20 cellular contexts compared by ENCODE assay signal in the genomic region with DNA sequence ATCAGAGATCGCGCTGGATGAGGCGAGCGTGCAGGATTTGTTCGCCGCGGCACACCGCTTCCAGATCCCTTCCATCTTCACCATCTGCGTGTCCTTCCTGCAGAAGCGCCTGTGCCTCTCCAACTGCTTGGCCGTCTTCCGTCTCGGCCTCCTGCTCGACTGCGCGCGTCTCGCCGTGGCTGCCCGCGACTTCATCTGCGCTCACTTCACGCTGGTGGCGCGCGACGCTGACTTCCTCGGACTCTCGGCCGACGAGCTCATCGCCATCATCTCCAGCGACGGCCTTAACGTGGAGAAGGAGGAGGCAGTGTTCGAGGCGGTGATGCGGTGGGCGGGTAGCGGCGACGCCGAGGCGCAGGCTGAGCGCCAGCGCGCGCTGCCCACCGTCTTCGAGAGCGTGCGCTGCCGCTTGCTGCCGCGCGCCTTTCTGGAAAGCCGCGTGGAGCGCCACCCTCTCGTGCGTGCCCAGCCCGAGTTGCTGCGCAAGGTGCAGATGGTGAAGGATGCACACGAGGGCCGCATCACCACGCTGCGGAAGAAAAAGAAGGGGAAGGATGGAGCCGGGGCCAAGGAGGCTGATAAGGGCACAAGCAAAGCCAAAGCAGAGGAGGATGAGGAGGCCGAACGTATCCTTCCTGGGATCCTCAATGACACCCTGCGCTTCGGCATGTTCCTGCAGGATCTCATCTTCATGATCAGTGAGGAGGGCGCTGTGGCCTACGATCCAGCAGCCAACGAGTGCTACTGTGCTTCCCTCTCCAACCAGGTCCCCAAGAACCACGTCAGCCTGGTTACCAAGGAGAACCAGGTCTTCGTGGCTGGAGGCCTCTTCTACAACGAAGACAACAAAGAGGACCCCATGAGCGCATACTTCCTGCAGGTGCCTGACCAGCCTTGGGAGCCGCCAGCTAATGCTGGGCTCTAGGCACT. TPM values are rescaled to one million over a fixed set of nuclear protein-coding genes. Genes with fewer than 3 reads are reported as not detected.
DNase-seq lines count a peak whose midpoint lies in the region; ATAC-seq and TF ChIP-seq lines count a peak whose summit lies in the region.
"Had no signal": no experiment of that assay in that cellular context is flagged by ENCODE, and none has a peak within 500 bp of the region (broad histone marks: within the 10 kb centered on the region; RNA-seq: fewer than 3 reads in every experiment).

No MANE protein-coding gene starts in this region.

- H3K4me3 ChIP-seq in heart right ventricle: peak overlapping the region in 5 of 10 donors; percentile 1 to 24 (median 14)
- no peak overlapping the region for H3K4me3 ChIP-seq in parathyroid adenoma (ENCODE audit: low read depth, low read length)
- H3K4me3 ChIP-seq: GM12878, uterus had no signal

- no peaks in the 10 kb centered on the region for H3K9me3 ChIP-seq in heart right ventricle
- H3K9me3 ChIP-seq in parathyroid adenoma (ENCODE audit: control insufficient read depth, low read length): no peaks in the 10 kb centered on the region
- H3K9me3 ChIP-seq: BE2C, uterus had no signal

- H3K4me1 ChIP-seq in heart right ventricle (peaks cover 4 to 40% (median 20%) of the 10 kb centered on the region in 9 donors), parathyroid adenoma (peaks cover 4% of the 10 kb centered on the region)
- H3K4me1 ChIP-seq: BE2C had no signal

- intact Hi-C loops in left cardiac atrium (cut with DNase I) (no loop called here), heart right ventricle (cut with DNase I) (no loop called here)

- H3K9ac ChIP-seq in parathyroid adenoma: no peak overlapping the region

- H2AFZ ChIP-seq in parathyroid adenoma: peak overlapping the region; percentile 75

- whole genome bisulfite sequencing in heart right ventricle, 2 donors: 38 to 49% methylated on average over 80 of the region's 80 CpGs

- no peaks in the 10 kb centered on the region for H3K36me3 ChIP-seq in heart right ventricle
- H3K36me3 ChIP-seq in parathyroid adenoma (ENCODE audit: control insufficient read depth, insufficient read depth, low read length): no peaks in the 10 kb centered on the region
- H3K36me3 ChIP-seq: BE2C, uterus had no signal

- no peaks in the 10 kb centered on the region for H3K79me2 ChIP-seq in parathyroid adenoma

- H3K4me2 ChIP-seq in parathyroid adenoma (ENCODE audit: low read length): no peak overlapping the region

- ATAC-seq in left cardiac atrium: no peak
- ATAC-seq in heart right ventricle: no peak
- ATAC-seq: GM12878 had no signal

- H3K27ac ChIP-seq in heart right ventricle: peak overlapping the region in 2 of 10 donors; percentile 77 to 85
- H3K27ac ChIP-seq in cingulate gyrus (ENCODE audit: low read depth, low read length): peak overlapping the region; percentile 39
- H3K27ac ChIP-seq in parathyroid adenoma: no peak overlapping the region
- H3K27ac ChIP-seq: uterus had no signal

- H3K27me3 ChIP-seq in heart right ventricle: peaks cover 0 to 23% (median 11%) of the 10 kb centered on the region in 7 donors
- H3K27me3 ChIP-seq in parathyroid adenoma (ENCODE audit: control insufficient read depth, insufficient read depth, low read length): no peaks in the 10 kb centered on the region
- H3K27me3 ChIP-seq: BE2C, uterus had no signal

- peak; percentile 18 for DNase-seq in left cardiac atrium
- no peak for DNase-seq in heart right ventricle
- DNase-seq in stimulated activated naive CD4-positive, alpha-beta T cell (lab: John Stamatoyannopoulos, UW): no peak
- DNase-seq in T-helper 9 cell: no peak
- DNase-seq in NCI-H2171 (lab: John Stamatoyannopoulos, UW): no peak
- no peak for DNase-seq in DMS114 treated with DMSO at 0.1 percent for 48 hours (lab: John Stamatoyannopoulos, UW; ENCODE audit: unreplicated experiment)
- DNase-seq: BE2C, DND-41, NCI-H1417 treated with DMSO at 0.1 percent for 48 hours, NCI-H748 treated with DMSO at 0.1 percent for 48 hours, nephron progenitor cell, T1000 had no signal

- TF ChIP-seq CTCF in heart right ventricle (IDR thresholded peaks at IDR 0.05): no peak
- TF ChIP-seq CTCF in parathyroid adenoma (IDR thresholded peaks at IDR 0.05): no peak

RNA-seq across cellular contexts. Expression of a gene that starts 0.8 kb away (rescaled TPM):
- total RNA-seq in left cardiac atrium: under 1 TPM in 1 of 2 donors, not detected in 1; 0.86 TPM
- total RNA-seq in heart right ventricle: 1 to 10 TPM in 3 of 10 donors, under 1 TPM in 7; 0.26 to 1.6 (median 0.85) TPM
- 1 to 10 TPM in 1 of 2 donors, under 1 TPM in 1; 0.51 to 8.3 TPM for polyA plus RNA-seq in heart right ventricle
- total RNA-seq: dermis microvascular lymphatic vessel endothelial cell, GM12878, RPMI7951, uterus had no signal
- polyA plus RNA-seq: GM12878, keratinocyte had no signal

RNA-seq across cellular contexts. Expression of a gene that starts 16.4 kb away (rescaled TPM):
- total RNA-seq in left cardiac atrium (100 to 1,000 TPM; 431 to 706 TPM), heart right ventricle (100 to 1,000 TPM; 390 to 998 (median 624) TPM)
- polyA plus RNA-seq in heart right ventricle: 1,000 to 10,000 TPM in 1 of 2 donors, 100 to 1,000 TPM in 1; 332 to 2,035 TPM
- total RNA-seq: dermis microvascular lymphatic vessel endothelial cell, frontal cortex, GM12878, RPMI7951 had no signal
- polyA plus RNA-seq: GM12878, keratinocyte had no signal

RNA-seq across cellular contexts. Expression of a gene that starts 32.7 kb away (rescaled TPM):
- total RNA-seq in left cardiac atrium: 100 to 1,000 TPM in 1 of 2 donors, 10 to 100 TPM in 1; 68.5 to 108 TPM
- 100 to 1,000 TPM in 9 of 10 donors, 10 to 100 TPM in 1; 86.7 to 145 (median 112) TPM for total RNA-seq in heart right ventricle
- 10 to 100 TPM; 52.2 to 68.9 TPM for polyA plus RNA-seq in heart right ventricle
